16 cellular contexts compared by ENCODE assay signal in the genomic region with DNA sequence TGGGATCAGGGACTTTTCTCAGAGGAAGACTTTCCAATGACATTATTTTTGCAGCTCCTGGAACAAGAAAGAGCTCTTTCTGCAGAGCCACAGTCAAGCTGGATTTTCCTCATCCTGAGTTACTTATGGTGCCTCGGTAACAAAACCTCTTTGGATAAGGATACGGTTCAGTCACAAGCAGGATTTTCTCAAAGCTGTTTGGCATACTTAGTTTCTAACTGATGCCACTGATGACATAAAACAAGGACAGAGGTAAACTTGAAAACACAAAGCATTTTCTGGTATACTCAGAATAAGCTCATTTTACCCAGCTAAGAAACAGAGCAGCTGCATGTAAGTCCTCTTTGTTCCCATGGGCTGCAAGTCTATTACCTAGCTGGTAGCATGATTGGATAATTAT.
DNase-seq lines count a peak whose midpoint lies in the region; ATAC-seq, FAIRE-seq and TF ChIP-seq lines count a peak whose summit lies in the region.
"Had no signal": no experiment of that assay in that cellular context is flagged by ENCODE, and none has a peak within 500 bp of the region (broad histone marks: within the 10 kb centered on the region; RNA-seq: fewer than 3 reads in every experiment).

No MANE protein-coding gene starts in this region.

- peak overlapping the region; percentile 41; the same call in 1 of the 2 replicates for H2AFZ ChIP-seq in Loucy (ENCODE audit: low read length)
- no peak overlapping the region for H2AFZ ChIP-seq in astrocyte (ENCODE audit: low read depth, low read length)
- no peak overlapping the region for H2AFZ ChIP-seq in mesenchymal stem cell (ENCODE audit: low read depth, low read length)
- H2AFZ ChIP-seq: parathyroid adenoma had no signal

- no peak overlapping the region for H3K27ac Mint-ChIP-seq in astrocyte (ENCODE audit: unreplicated experiment)
- H3K27ac Mint-ChIP-seq: type B pancreatic cell had no signal

- H3K27ac ChIP-seq in astrocyte (ENCODE audit: low read depth, low read length): peak overlapping the region; percentile 61
- no peak overlapping the region for H3K27ac ChIP-seq in mesenchymal stem cell (ENCODE audit: low read length, poor library complexity, severe bottlenecking)
- peak overlapping the region; percentile 43 for H3K27ac ChIP-seq in stomach smooth muscle (ENCODE audit: low read length)
- no peak overlapping the region for H3K27ac ChIP-seq in WERI-Rb-1
- H3K27ac ChIP-seq: HL-60, parathyroid adenoma, spleen had no signal

- H4K20me1 ChIP-seq in Loucy (ENCODE audit: insufficient read depth, low read length, poor library complexity, severe bottlenecking): no peaks in the 10 kb centered on the region
- H4K20me1 ChIP-seq in astrocyte (ENCODE audit: insufficient read depth, low read length): no peaks in the 10 kb centered on the region

- no peak overlapping the region for H3K4me3 ChIP-seq in Loucy (ENCODE audit: low read length, poor library complexity, severe bottlenecking)
- no peak overlapping the region for H3K4me3 ChIP-seq in astrocyte (ENCODE audit: insufficient read depth, low read depth, low read length)
- no peak overlapping the region for H3K4me3 ChIP-seq in mesenchymal stem cell (ENCODE audit: insufficient read depth in 1 of 2, low read depth in 1 of 2, low read length in 2 of 2)
- H3K4me3 ChIP-seq in stomach smooth muscle (ENCODE audit: low read length in 2 of 2): no peak overlapping the region
- H3K4me3 ChIP-seq in WERI-Rb-1 (ENCODE audit: low read depth, low read length): no peak overlapping the region
- H3K4me3 ChIP-seq: spleen had no signal

- peak overlapping the region in 1 of 2 experiments; percentile 19 for H3K4ac ChIP-seq in mesenchymal stem cell (ENCODE audit: low read depth in 1 of 2, low read length in 2 of 2)

- H2AK5ac ChIP-seq in mesenchymal stem cell (ENCODE audit: low read length, severe bottlenecking): no peak overlapping the region

- H2BK120ac ChIP-seq in mesenchymal stem cell (ENCODE audit: low read depth, low read length): peak overlapping the region; percentile 40

- H3K79me1 ChIP-seq in mesenchymal stem cell (replicated peaks; ENCODE audit: low read length, poor library complexity, severe bottlenecking): no peaks in the 10 kb centered on the region

- no peak overlapping the region for H2BK15ac ChIP-seq in mesenchymal stem cell (ENCODE audit: low read depth, poor library complexity, severe bottlenecking)

- no peaks in the 10 kb centered on the region for H3K27me3 Mint-ChIP-seq in astrocyte (ENCODE audit: low read depth, unreplicated experiment)
- H3K27me3 Mint-ChIP-seq: type B pancreatic cell had no signal

- no peak overlapping the region for H2BK5ac ChIP-seq in mesenchymal stem cell (ENCODE audit: low read depth, low read length, poor library complexity, severe bottlenecking)

- peak overlapping the region in 1 of 2 experiments; percentile 38 for H2BK12ac ChIP-seq in mesenchymal stem cell (ENCODE audit: low read length in 2 of 2)

- H3K79me2 ChIP-seq in Loucy (ENCODE audit: insufficient read depth, low read length): no peaks in the 10 kb centered on the region
- H3K79me2 ChIP-seq in astrocyte (ENCODE audit: insufficient read depth, low read length): no peaks in the 10 kb centered on the region
- H3K79me2 ChIP-seq: parathyroid adenoma had no signal

- H3K4me3 Mint-ChIP-seq in astrocyte (ENCODE audit: unreplicated experiment): no peak overlapping the region
- H3K4me3 Mint-ChIP-seq: type B pancreatic cell had no signal

- H3K4me1 ChIP-seq in Loucy (ENCODE audit: insufficient read depth, low read length, poor library complexity, severe bottlenecking) (peaks cover 17% of the 10 kb centered on the region), astrocyte (ENCODE audit: insufficient read depth, low read length) (peaks cover 22% of the 10 kb centered on the region), mesenchymal stem cell (ENCODE audit: control insufficient read depth, insufficient read depth, low read depth, low read length) (peaks cover 2% of the 10 kb centered on the region), stomach smooth muscle (ENCODE audit: control insufficient read depth, insufficient read depth, low read length) (peaks cover 4% of the 10 kb centered on the region)
- H3K4me1 ChIP-seq: parathyroid adenoma had no signal

- H3K14ac ChIP-seq in mesenchymal stem cell (ENCODE audit: low read length in 2 of 2): no peak overlapping the region

- H3K4me1 Mint-ChIP-seq in astrocyte (ENCODE audit: low read depth, unreplicated experiment): peaks cover 7% of the 10 kb centered on the region

- H3K9me3 Mint-ChIP-seq in astrocyte (ENCODE audit: unreplicated experiment): no peaks in the 10 kb centered on the region
- H3K9me3 Mint-ChIP-seq: type B pancreatic cell had no signal

- WGBS in mesenchymal stem cell: 58% methylated on average over 2 of the region's 2 CpGs

- H3K27me3 ChIP-seq in Loucy (ENCODE audit: insufficient read depth, low read length, poor library complexity, severe bottlenecking) (no peaks in the 10 kb centered on the region), astrocyte (ENCODE audit: insufficient read depth, low read length) (no peaks in the 10 kb centered on the region), mesenchymal stem cell (ENCODE audit: control insufficient read depth in 1 of 2, insufficient read depth in 1 of 2, low read length in 2 of 2) (no peaks in the 10 kb centered on the region), stomach smooth muscle (ENCODE audit: control insufficient read depth in 1 of 2, insufficient read depth in 2 of 2, low read length in 2 of 2) (no peaks in the 10 kb centered on the region), WERI-Rb-1 (ENCODE audit: insufficient read depth, low read depth, severe bottlenecking) (no peaks in the 10 kb centered on the region)
- H3K27me3 ChIP-seq: spleen had no signal

- peak overlapping the region; percentile 6 to 45 for H3K18ac ChIP-seq in mesenchymal stem cell (ENCODE audit: low read depth in 1 of 2, low read length in 2 of 2)

- no peak for DNase-seq in astrocyte (ENCODE audit: low read depth)
- DNase-seq in mesenchymal stem cell: peak; percentile 29
- DNase-seq in WERI-Rb-1: no peak
- no peak for DNase-seq in stimulated activated CD8-positive, alpha-beta memory T cell treated with anti-CD3 and anti-CD28 coated beads, Interleukin-4, amount 100 ng/mL, for 48 hours
- DNase-seq: activated CD4-positive, alpha-beta T cell treated with anti-CD3 and anti-CD28 coated beads for 4 hours; activated CD8-positive, alpha-beta memory T cell treated with anti-CD3 and anti-CD28 coated beads, Interleukin-2, amount 50 U/mL, for 4 hours; activated naive CD4-positive, alpha-beta T cell; left colon; spleen had no signal

- no peaks in the 10 kb centered on the region for H3K9me3 ChIP-seq in Loucy (ENCODE audit: insufficient read depth, low read depth, low read length)
- no peaks in the 10 kb centered on the region for H3K9me3 ChIP-seq in astrocyte (ENCODE audit: insufficient read depth, low read depth, low read length)
- H3K9me3 ChIP-seq in mesenchymal stem cell (ENCODE audit: control insufficient read depth, low read length): no peaks in the 10 kb centered on the region
- H3K9me3 ChIP-seq in stomach smooth muscle (ENCODE audit: control insufficient read depth in 2 of 2, low read length in 2 of 2): no peaks in the 10 kb centered on the region
- no peaks in the 10 kb centered on the region for H3K9me3 ChIP-seq in WERI-Rb-1 (ENCODE audit: severe bottlenecking)
- H3K9me3 ChIP-seq: spleen had no signal

- no peaks in the 10 kb centered on the region for H3K36me3 ChIP-seq in Loucy (ENCODE audit: insufficient read depth, low read length)
- H3K36me3 ChIP-seq in astrocyte (ENCODE audit: insufficient read depth, low read length): no peaks in the 10 kb centered on the region
- H3K36me3 ChIP-seq in mesenchymal stem cell (ENCODE audit: control insufficient read depth in 1 of 2, insufficient read depth in 2 of 2, low read depth in 1 of 2, low read length in 2 of 2): no peaks in the 10 kb centered on the region
- H3K36me3 ChIP-seq in stomach smooth muscle (ENCODE audit: control insufficient read depth in 2 of 2, insufficient read depth in 2 of 2, low read length in 2 of 2): no peaks in the 10 kb centered on the region
- no peaks in the 10 kb centered on the region for H3K36me3 ChIP-seq in WERI-Rb-1
- H3K36me3 ChIP-seq: spleen had no signal

- FAIRE-seq in astrocyte (lab: Jason Lieb, UNC): peak; percentile 29

- no peaks in the 10 kb centered on the region for H3F3A ChIP-seq in Loucy (ENCODE audit: low read depth)

- no peaks in the 10 kb centered on the region for H3K9me2 ChIP-seq in Loucy (replicated peaks; ENCODE audit: low read depth, low read length)

- no peak overlapping the region for H4K91ac ChIP-seq in mesenchymal stem cell (ENCODE audit: low read length)

- TF ChIP-seq CTCF in Loucy (conservative IDR thresholded peaks at IDR 0.05; ENCODE audit: low read length): no peak
- TF ChIP-seq CTCF in astrocyte (IDR thresholded peaks at IDR 0.05; ENCODE audit: insufficient read depth, low read depth, low read length): no peak
- no peak for TF ChIP-seq CTCF in WERI-Rb-1 (IDR thresholded peaks at IDR 0.05; ENCODE audit: low read depth, low read length)

- no peak overlapping the region for H3K23ac ChIP-seq in mesenchymal stem cell (ENCODE audit: low read length in 2 of 2)

- H3K4me2 ChIP-seq in Loucy (ENCODE audit: low read depth, low read length, poor library complexity, severe bottlenecking) (no peak overlapping the region), astrocyte (ENCODE audit: low read length) (peak overlapping the region; percentile 65), mesenchymal stem cell (ENCODE audit: low read length, poor library complexity, severe bottlenecking) (no peak overlapping the region)

- H3K9ac ChIP-seq in Loucy (ENCODE audit: low read depth, low read length, poor library complexity, severe bottlenecking) (no peak overlapping the region), astrocyte (ENCODE audit: low read length) (no peak overlapping the region), mesenchymal stem cell (ENCODE audit: low read length) (peak overlapping the region; percentile 61), stomach smooth muscle (ENCODE audit: low read length in 2 of 2) (no peak overlapping the region)
- H3K9ac ChIP-seq: parathyroid adenoma had no signal

- no peak overlapping the region for H4K8ac ChIP-seq in mesenchymal stem cell (ENCODE audit: low read length)

- no peaks in the 10 kb centered on the region for H3K36me3 Mint-ChIP-seq in astrocyte (ENCODE audit: low read depth, unreplicated experiment)
- H3K36me3 Mint-ChIP-seq: type B pancreatic cell had no signal

- ATAC-seq in HG03139 (IDR thresholded peaks at IDR 0.05; ENCODE audit: unreplicated experiment): no peak
- no peak for ATAC-seq in GM21423 (IDR thresholded peaks at IDR 0.05; ENCODE audit: unreplicated experiment)
- ATAC-seq: left colon had no signal

Comparison
In these comparisons a context has a peak if more than half of its experiments do, and no peak if none do; other contexts are left out.
1. H3K27ac ChIP-seq: peak in astrocyte (single experiment) and stomach smooth muscle (single experiment); none in mesenchymal stem cell (single experiment) and WERI-Rb-1 (single experiment).